ENCODE assay signal across 19 cellular contexts in genomic region chr5:145661737-145662530, GRCh38.
"Had no signal": no experiment of that assay in that cellular context is flagged by ENCODE, and none has a peak within 500 bp of the region (broad histone marks: within the 10 kb centered on the region; RNA-seq: fewer than 3 reads in every experiment).

No MANE protein-coding gene starts in this region.

- FAIRE-seq: frontal cortex, pancreas, small intestine had no signal

- H3K27me3 ChIP-seq: dorsolateral prefrontal cortex, heart left ventricle, neural progenitor cell, pancreas, stomach, transverse colon had no signal

- H3K27ac Mint-ChIP-seq: natural killer cell, neural progenitor cell, progenitor cell of endocrine pancreas had no signal

- H3K36me3 Mint-ChIP-seq: natural killer cell, neural progenitor cell had no signal

- H3K4me1 Mint-ChIP-seq: natural killer cell, neural progenitor cell had no signal

- DNase-seq: dorsolateral prefrontal cortex; effector CD8-positive, alpha-beta T cell; heart left ventricle; mammary epithelial cell; natural killer cell; nucleus accumbens; right cardiac atrium; stimulated activated CD4-positive, alpha-beta T cell treated with anti-CD3 and anti-CD28 coated beads, Interleukin-12 subunit alpha, Interleukin-12 subunit beta, amount 100 ng/mL, for 4 hours; stimulated activated naive CD4-positive, alpha-beta T cell; stomach; substantia nigra; transverse colon had no signal

- H3K27ac ChIP-seq: coronary artery, dorsolateral prefrontal cortex, heart left ventricle, neural progenitor cell, pancreas, stomach, thoracic aorta, transverse colon had no signal

- H3K4me3 Mint-ChIP-seq: natural killer cell, neural progenitor cell had no signal

- H3K9me3 Mint-ChIP-seq: neural progenitor cell had no signal

- H3K4me3 ChIP-seq: coronary artery, dorsolateral prefrontal cortex, heart left ventricle, neural progenitor cell, pancreas, stomach, thoracic aorta, transverse colon had no signal

- H3K9ac ChIP-seq: neural progenitor cell had no signal

- H3K27me3 Mint-ChIP-seq: progenitor cell of endocrine pancreas had no signal

- ATAC-seq: heart left ventricle, natural killer cell, right cardiac atrium had no signal

- H3K9me3 ChIP-seq: heart left ventricle, pancreas, stomach, thoracic aorta, transverse colon had no signal

- H3K4me2 ChIP-seq: neural progenitor cell had no signal

- H3K36me3 ChIP-seq: heart left ventricle, neural progenitor cell, pancreas, stomach, thoracic aorta, transverse colon had no signal

- H2AFZ ChIP-seq: neural progenitor cell had no signal
